ENCODE assay signal across 9 cellular contexts in genomic region chr1:46352363-46352762, GRCh38.
"Had no signal": no experiment of that assay in that cellular context is flagged by ENCODE, and none has a peak within 500 bp of the region (broad histone marks: within the 10 kb centered on the region; RNA-seq: fewer than 3 reads in every experiment).

No MANE protein-coding gene starts in this region.

- FAIRE-seq: H1, H54 had no signal

- H3K27ac ChIP-seq: HL-60 had no signal

- H3K27ac Mint-ChIP-seq: GM23338, H9, HFFc6 had no signal

- H3K4me3 ChIP-seq: GM23338 had no signal

- H3K4me2 ChIP-seq: GM23338 had no signal

- H3K4me3 Mint-ChIP-seq: GM23338, H9, HFFc6 had no signal

- H2AFZ ChIP-seq: GM23338 had no signal

- H3K4me1 Mint-ChIP-seq: GM23338, H9 had no signal

- DNase-seq: H9, HCEC 1CT, HFFc6, IMR-90, KG1 had no signal

- ATAC-seq: GM23338 had no signal

- H3K9me3 Mint-ChIP-seq: GM23338, H9, HFFc6 had no signal
